Comparison of ENCODE assay signal across 11 cellular contexts in the genomic region with DNA sequence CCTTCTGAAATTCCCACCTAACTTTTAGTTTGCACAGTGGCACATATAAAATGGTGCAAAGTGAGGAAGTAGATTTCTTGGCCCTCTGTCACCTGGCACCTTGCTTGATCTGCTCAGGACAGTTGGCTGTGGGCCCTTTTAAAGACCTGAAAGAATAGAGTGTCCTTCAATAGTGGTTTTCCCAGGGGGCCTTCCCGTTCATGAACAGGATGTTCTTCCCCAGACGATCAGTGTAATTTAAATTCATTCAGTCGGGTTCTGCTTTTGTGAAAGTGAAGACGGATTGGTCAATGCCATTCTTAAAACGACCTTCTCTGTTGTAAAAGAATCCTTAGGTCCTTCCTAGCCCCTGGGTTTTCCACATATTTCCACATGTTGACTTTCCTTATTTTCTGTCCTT.
A peak's percentile ranks its signal among the peaks of the same experiment; 100 is the strongest.
DNase-seq lines count a peak whose midpoint lies in the region; ATAC-seq, FAIRE-seq and TF ChIP-seq lines count a peak whose summit lies in the region.
"Had no signal": no experiment of that assay in that cellular context is flagged by ENCODE, and none has a peak within 500 bp of the region (broad histone marks: within the 10 kb centered on the region; RNA-seq: fewer than 3 reads in every experiment).

No MANE protein-coding gene starts in this region.

- H3K27ac ChIP-seq in Karpas-422 (ENCODE audit: low read length) (peak overlapping the region; percentile 89), astrocyte (ENCODE audit: low read depth, low read length) (peak overlapping the region; percentile 85), keratinocyte (ENCODE audit: control insufficient read depth, insufficient read depth, low read length) (peak overlapping the region; percentile 22), subcutaneous abdominal adipose tissue (ENCODE audit: low read depth, low read length) (peak overlapping the region; percentile 70)

- H3K9me3 ChIP-seq in Karpas-422 (ENCODE audit: low read length), result no peaks in the 10 kb centered on the region
- no peaks in the 10 kb centered on the region for H3K9me3 ChIP-seq in astrocyte (ENCODE audit: insufficient read depth, low read depth, low read length)
- no peaks in the 10 kb centered on the region for H3K9me3 ChIP-seq in keratinocyte (ENCODE audit: control insufficient read depth, low read depth, low read length)
- H3K9me3 ChIP-seq in subcutaneous abdominal adipose tissue (ENCODE audit: control insufficient read depth in 5 of 5, low read length in 5 of 5), result no peaks in the 10 kb centered on the region
- H3K9me3 ChIP-seq: Caco-2 had no signal

- H3K36me3 ChIP-seq in Karpas-422 (ENCODE audit: insufficient read depth, low read length), result no peaks in the 10 kb centered on the region
- peaks cover 8% of the 10 kb centered on the region for H3K36me3 ChIP-seq in astrocyte (ENCODE audit: insufficient read depth, low read length)
- peaks cover 3 to 7% of the 10 kb centered on the region in 2 experiments for H3K36me3 ChIP-seq in keratinocyte (ENCODE audit: control insufficient read depth in 2 of 2, extremely low read depth in 1 of 2, insufficient read depth in 2 of 2, low read length in 2 of 2)
- peaks cover 19 to 77% (median 61%) of the 10 kb centered on the region in 5 donors for H3K36me3 ChIP-seq in subcutaneous abdominal adipose tissue (ENCODE audit: control insufficient read depth in 5 of 5, insufficient read depth in 5 of 5, low read length in 5 of 5)

- FAIRE-seq in astrocyte (lab: Jason Lieb, UNC) (no peak), keratinocyte (lab: Jason Lieb, UNC) (no peak)

- H3K9ac ChIP-seq in Karpas-422 (ENCODE audit: low read length), result peak overlapping the region; percentile 58; the same call in 1 of the 2 replicates
- peak overlapping the region; percentile 48 for H3K9ac ChIP-seq in astrocyte (ENCODE audit: low read length)
- H3K9ac ChIP-seq in keratinocyte (ENCODE audit: control insufficient read depth, extremely low read depth, insufficient read depth, low read length), result no peak overlapping the region
- H3K9ac ChIP-seq in subcutaneous abdominal adipose tissue (ENCODE audit: low read length in 5 of 5), result peak overlapping the region in 1 of 5 donors; percentile 19

- peak overlapping the region; percentile 56 for H3K27ac Mint-ChIP-seq in astrocyte (ENCODE audit: unreplicated experiment)
- H3K27ac Mint-ChIP-seq: activated CD4-positive, alpha-beta T cell treated with anti-CD3 and anti-CD28 coated beads, Interleukin-2, amount 10 ng/mL, durations not matched to agents 7 days and 5 days; activated naive CD8-positive, alpha-beta T cell had no signal

- H3K4me2 ChIP-seq in Karpas-422 (ENCODE audit: low read depth, low read length, poor library complexity, severe bottlenecking) (peak overlapping the region; percentile 80), astrocyte (ENCODE audit: low read length) (peak overlapping the region; percentile 36), keratinocyte (ENCODE audit: control insufficient read depth, extremely low read depth, insufficient read depth, low read depth, low read length) (no peak overlapping the region)

- no peaks in the 10 kb centered on the region for H3K9me3 Mint-ChIP-seq in astrocyte (ENCODE audit: unreplicated experiment)
- H3K9me3 Mint-ChIP-seq: activated CD4-positive, alpha-beta T cell treated with anti-CD3 and anti-CD28 coated beads, Interleukin-2, amount 10 ng/mL, durations not matched to agents 7 days and 5 days had no signal

- H4K20me1 ChIP-seq in Karpas-422 (ENCODE audit: insufficient read depth, low read depth, low read length) (no peaks in the 10 kb centered on the region), astrocyte (ENCODE audit: insufficient read depth, low read length) (no peaks in the 10 kb centered on the region), keratinocyte (ENCODE audit: control insufficient read depth, extremely low read depth, insufficient read depth, low read length) (no peaks in the 10 kb centered on the region)

- H3K4me3 ChIP-seq in Karpas-422 (ENCODE audit: low read length), result peak overlapping the region; percentile 61
- H3K4me3 ChIP-seq in astrocyte (ENCODE audit: insufficient read depth, low read depth, low read length), result no peak overlapping the region
- H3K4me3 ChIP-seq in keratinocyte (ENCODE audit: control insufficient read depth in 2 of 3, extremely low read depth in 1 of 3, insufficient read depth in 2 of 3, low read depth in 1 of 3, low read length in 3 of 3), result no peak overlapping the region
- H3K4me3 ChIP-seq in subcutaneous abdominal adipose tissue (ENCODE audit: low read depth in 1 of 5, low read length in 5 of 5), result no peak overlapping the region

- H3K27me3 ChIP-seq in Karpas-422 (ENCODE audit: low read length) (no peaks in the 10 kb centered on the region), astrocyte (ENCODE audit: insufficient read depth, low read length) (no peaks in the 10 kb centered on the region), keratinocyte (ENCODE audit: control insufficient read depth, extremely low read depth, insufficient read depth, low read length) (no peaks in the 10 kb centered on the region), subcutaneous abdominal adipose tissue (ENCODE audit: control insufficient read depth in 5 of 5, insufficient read depth in 4 of 5, low read length in 5 of 5) (no peaks in the 10 kb centered on the region)

- no peaks in the 10 kb centered on the region for H3K9me2 ChIP-seq in Karpas-422 (replicated peaks; ENCODE audit: insufficient read depth, low read length)

- TF ChIP-seq CTCF in astrocyte (IDR thresholded peaks at IDR 0.05; ENCODE audit: insufficient read depth, low read depth, low read length) (no peak), keratinocyte (optimal IDR thresholded peaks at IDR 0.05 in 1 of 3, IDR thresholded peaks at IDR 0.05 in 1 of 3, conservative IDR thresholded peaks at IDR 0.05 in 1 of 3; ENCODE audit: extremely low read depth in 1 of 3, insufficient read depth in 2 of 3, low read length in 3 of 3) (no peak)

- peaks cover 41% of the 10 kb centered on the region for H3K4me1 Mint-ChIP-seq in astrocyte (ENCODE audit: low read depth, unreplicated experiment)

- H3K9me1 ChIP-seq in keratinocyte (ENCODE audit: control insufficient read depth, extremely low read depth, insufficient read depth, low read length), result no peaks in the 10 kb centered on the region

- no peak for ATAC-seq in HG03108 (IDR thresholded peaks at IDR 0.05; ENCODE audit: unreplicated experiment)

- DNase-seq in Karpas-422 (peak; percentile 89), astrocyte (ENCODE audit: low read depth) (no peak), keratinocyte (ENCODE audit: low read depth, low spot score) (no peak), NCI-H2081 treated with DMSO at 0.1 percent for 48 hours (lab: John Stamatoyannopoulos, UW) (no peak), cerebellar nuclear complex (lab: John Stamatoyannopoulos, UW) (no peak)
- DNase-seq: activated CD4-positive, alpha-beta T cell treated with anti-CD3 and anti-CD28 coated beads, Interleukin-2, amount 10 ng/mL, durations not matched to agents 7 days and 5 days; Caco-2; stimulated activated CD4-positive, alpha-beta T cell treated with anti-CD3 and anti-CD28 coated beads, Interleukin-4, amount 100 ng/mL, for 24 hours had no signal

- H3K4me1 ChIP-seq in Karpas-422 (ENCODE audit: low read length) (peaks cover 60% of the 10 kb centered on the region), astrocyte (ENCODE audit: insufficient read depth, low read length) (peaks cover 50% of the 10 kb centered on the region), keratinocyte (ENCODE audit: control insufficient read depth, extremely low read depth, insufficient read depth, low read length) (peaks cover 13% of the 10 kb centered on the region), subcutaneous abdominal adipose tissue (ENCODE audit: control insufficient read depth in 5 of 5, insufficient read depth in 5 of 5, low read length in 5 of 5) (peaks cover 4 to 41% (median 34%) of the 10 kb centered on the region in 5 donors)
- H3K4me1 ChIP-seq: Caco-2 had no signal

- H2AFZ ChIP-seq in Karpas-422 (ENCODE audit: low read length) (peak overlapping the region; percentile 94), astrocyte (ENCODE audit: low read depth, low read length) (peak overlapping the region; percentile 9), keratinocyte (ENCODE audit: control insufficient read depth, low read length) (no peak overlapping the region)

- dilution Hi-C loops in keratinocyte (cut with MboI; ENCODE audit: extremely low pct_ligation_motif_present, low sequenced_read_pairs), result no loop called here

- no peaks in the 10 kb centered on the region for H3K79me2 ChIP-seq in Karpas-422 (ENCODE audit: low read length)
- H3K79me2 ChIP-seq in astrocyte (ENCODE audit: insufficient read depth, low read length), result no peaks in the 10 kb centered on the region
- H3K79me2 ChIP-seq in keratinocyte (ENCODE audit: control insufficient read depth, insufficient read depth, low read length), result no peaks in the 10 kb centered on the region

- no peak overlapping the region for H3K4me3 Mint-ChIP-seq in astrocyte (ENCODE audit: unreplicated experiment)
- H3K4me3 Mint-ChIP-seq: activated CD4-positive, alpha-beta T cell treated with anti-CD3 and anti-CD28 coated beads, Interleukin-2, amount 10 ng/mL, durations not matched to agents 7 days and 5 days; activated naive CD8-positive, alpha-beta T cell had no signal

- peaks cover 30% of the 10 kb centered on the region for H3K36me3 Mint-ChIP-seq in astrocyte (ENCODE audit: low read depth, unreplicated experiment)
- H3K36me3 Mint-ChIP-seq: activated naive CD8-positive, alpha-beta T cell had no signal

- no peaks in the 10 kb centered on the region for H3K27me3 Mint-ChIP-seq in astrocyte (ENCODE audit: low read depth, unreplicated experiment)
- H3K27me3 Mint-ChIP-seq: activated CD4-positive, alpha-beta T cell treated with anti-CD3 and anti-CD28 coated beads, Interleukin-2, amount 10 ng/mL, durations not matched to agents 7 days and 5 days had no signal

Comparison
In these comparisons a context has a peak if more than half of its experiments do, and no peak if none do; other contexts are left out.
1. H3K27ac ChIP-seq: peak in every context shown above with its lines; median percentile 89 in Karpas-422; 85 in astrocyte; 70 in subcutaneous abdominal adipose tissue; 22 in keratinocyte.